In the genomic region with DNA sequence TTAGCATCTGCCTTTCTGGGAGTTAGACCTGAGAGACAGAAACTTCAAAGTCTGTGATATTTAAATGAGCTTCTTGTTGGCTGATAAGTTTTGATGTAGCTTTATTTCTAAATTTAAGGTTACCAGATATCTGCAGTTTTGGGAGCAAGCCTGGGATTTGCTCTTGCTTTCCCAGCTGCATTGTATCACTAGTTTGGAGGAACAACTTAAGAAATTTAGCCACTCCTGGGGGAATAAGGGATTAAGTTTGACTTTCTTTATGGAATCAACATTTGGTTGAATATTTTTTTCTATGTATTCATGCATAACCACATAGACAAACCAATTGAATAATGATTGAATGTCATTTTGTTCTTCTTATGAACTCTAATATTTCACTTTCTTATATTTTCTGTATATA, we compare ENCODE assay signal across 32 cellular contexts.
"Had no signal": no experiment of that assay in that cellular context is flagged by ENCODE, and none has a peak within 500 bp of the region (broad histone marks: within the 10 kb centered on the region; RNA-seq: fewer than 3 reads in every experiment).

No MANE protein-coding gene starts in this region.

- H3K4me3 Mint-ChIP-seq: activated B cell treated with CpG ODN at 0.5 μM for 24 hours; activated CD4-positive, alpha-beta memory T cell treated with anti-CD3 and anti-CD28 coated beads, Interleukin-2, amount 10 ng/mL, durations not matched to agents 7 days and 5 days; activated CD8-positive, alpha-beta memory T cell treated with anti-CD3 and anti-CD28 coated beads, Interleukin-2, amount 10 ng/mL, durations not matched to agents 7 days and 5 days; activated naive CD4-positive, alpha-beta T cell treated with anti-CD3 and anti-CD28 coated beads, Interleukin-2, amount 10 ng/mL, durations not matched to agents 7 days and 5 days; activated naive CD8-positive, alpha-beta T cell; activated naive CD8-positive, alpha-beta T cell treated with anti-CD3 and anti-CD28 coated beads, Interleukin-2, amount 50 U/mL, for 24 hours had no signal

- H3K27me3 Mint-ChIP-seq: activated B cell treated with CpG ODN at 0.5 μM for 24 hours; activated CD4-positive, alpha-beta memory T cell treated with anti-CD3 and anti-CD28 coated beads, Interleukin-2, amount 10 ng/mL, durations not matched to agents 7 days and 5 days; activated CD8-positive, alpha-beta memory T cell treated with anti-CD3 and anti-CD28 coated beads, Interleukin-2, amount 10 ng/mL, durations not matched to agents 7 days and 5 days; activated naive CD4-positive, alpha-beta T cell treated with anti-CD3 and anti-CD28 coated beads, Interleukin-2, amount 10 ng/mL, durations not matched to agents 7 days and 5 days; activated naive CD8-positive, alpha-beta T cell; activated naive CD8-positive, alpha-beta T cell treated with anti-CD3 and anti-CD28 coated beads, Interleukin-2, amount 50 U/mL, for 24 hours had no signal

- H3K36me3 Mint-ChIP-seq: activated CD8-positive, alpha-beta memory T cell treated with anti-CD3 and anti-CD28 coated beads, Interleukin-2, amount 10 ng/mL, durations not matched to agents 7 days and 5 days; activated naive CD4-positive, alpha-beta T cell treated with anti-CD3 and anti-CD28 coated beads, Interleukin-2, amount 10 ng/mL, durations not matched to agents 7 days and 5 days; activated naive CD8-positive, alpha-beta T cell had no signal

- H3K27me3 ChIP-seq: brain microvascular endothelial cell had no signal

- H3K4me1 Mint-ChIP-seq: activated B cell treated with CpG ODN at 0.5 μM for 24 hours; activated CD4-positive, alpha-beta memory T cell treated with anti-CD3 and anti-CD28 coated beads, Interleukin-2, amount 10 ng/mL, durations not matched to agents 7 days and 5 days; activated CD8-positive, alpha-beta memory T cell treated with anti-CD3 and anti-CD28 coated beads, Interleukin-2, amount 10 ng/mL, durations not matched to agents 7 days and 5 days; activated naive CD4-positive, alpha-beta T cell treated with anti-CD3 and anti-CD28 coated beads, Interleukin-2, amount 10 ng/mL, durations not matched to agents 7 days and 5 days; activated naive CD8-positive, alpha-beta T cell treated with anti-CD3 and anti-CD28 coated beads, Interleukin-2, amount 50 U/mL, for 24 hours had no signal

- H3K27ac ChIP-seq: brain microvascular endothelial cell, VCaP had no signal

- H3K27ac Mint-ChIP-seq: activated B cell treated with CpG ODN at 0.5 μM for 24 hours; activated CD4-positive, alpha-beta memory T cell treated with anti-CD3 and anti-CD28 coated beads, Interleukin-2, amount 10 ng/mL, durations not matched to agents 7 days and 5 days; activated CD8-positive, alpha-beta memory T cell treated with anti-CD3 and anti-CD28 coated beads, Interleukin-2, amount 10 ng/mL, durations not matched to agents 7 days and 5 days; activated naive CD4-positive, alpha-beta T cell treated with anti-CD3 and anti-CD28 coated beads, Interleukin-2, amount 10 ng/mL, durations not matched to agents 7 days and 5 days; activated naive CD8-positive, alpha-beta T cell; activated naive CD8-positive, alpha-beta T cell treated with anti-CD3 and anti-CD28 coated beads, Interleukin-2, amount 50 U/mL, for 24 hours had no signal

- ATAC-seq: activated CD8-positive, alpha-beta memory T cell treated with anti-CD3 and anti-CD28 coated beads, Interleukin-2, amount 10 ng/mL, durations not matched to agents 7 days and 5 days; activated naive CD8-positive, alpha-beta T cell treated with anti-CD3 and anti-CD28 coated beads, Interleukin-2, amount 50 U/mL, for 24 hours; Panc1 had no signal

- DNase-seq: activated B cell treated with CpG ODN at 0.5 μM for 24 hours; activated CD4-positive, alpha-beta memory T cell treated with anti-CD3 and anti-CD28 coated beads, Interleukin-2, amount 10 ng/mL, durations not matched to agents 7 days and 5 days; activated CD4-positive, alpha-beta T cell treated with anti-CD3 and anti-CD28 coated beads for 48 hours; activated CD4-positive, CD25-positive, alpha-beta regulatory T cell treated with anti-CD3 and anti-CD28 coated beads, Interleukin-2, amount 50 U/mL, for 72 hours; activated CD8-positive, alpha-beta memory T cell treated with anti-CD3 and anti-CD28 coated beads for 24 hours; activated CD8-positive, alpha-beta memory T cell treated with anti-CD3 and anti-CD28 coated beads, Interleukin-2, amount 10 ng/mL, durations not matched to agents 7 days and 5 days; activated CD8-positive, alpha-beta memory T cell treated with anti-CD3 and anti-CD28 coated beads, Interleukin-2, amount 50 U/mL, for 48 hours; activated effector memory CD4-positive, alpha-beta T cell treated with Interleukin-2 at 50 U/mL for 16 hours; activated naive CD4-positive, alpha-beta T cell treated with anti-CD3 and anti-CD28 coated beads, Interleukin-2, amount 10 ng/mL, durations not matched to agents 7 days and 5 days; activated naive CD8-positive, alpha-beta T cell treated with anti-CD3 and anti-CD28 coated beads, Interleukin-2, amount 50 U/mL, for 24 hours; activated T-cell treated with anti-CD3 and anti-CD28 coated beads, Interleukin-2, amount 50 U/mL, for 48 hours; amniotic stem cell; aorta; brain microvascular endothelial cell; Kasumi-1; KG1; MM.1S; MV-4-11; NCI-H1092; NCI-H1436 treated with DMSO at 0.1 percent for 48 hours; NCI-H1694 treated with DMSO at 0.1 percent for 48 hours; NCI-H2029; NCI-H345; NCI-H524 treated with DMSO at 0.1 percent for 48 hours; RPMI8226; SW 1271; T-helper 1 cell; T-helper 2 cell; T-helper 9 cell had no signal

- H3K36me3 ChIP-seq: brain microvascular endothelial cell had no signal

- H3K9me3 Mint-ChIP-seq: activated B cell treated with CpG ODN at 0.5 μM for 24 hours; activated CD4-positive, alpha-beta memory T cell treated with anti-CD3 and anti-CD28 coated beads, Interleukin-2, amount 10 ng/mL, durations not matched to agents 7 days and 5 days had no signal
